37 cellular contexts compared by ENCODE assay signal in the genomic region with DNA sequence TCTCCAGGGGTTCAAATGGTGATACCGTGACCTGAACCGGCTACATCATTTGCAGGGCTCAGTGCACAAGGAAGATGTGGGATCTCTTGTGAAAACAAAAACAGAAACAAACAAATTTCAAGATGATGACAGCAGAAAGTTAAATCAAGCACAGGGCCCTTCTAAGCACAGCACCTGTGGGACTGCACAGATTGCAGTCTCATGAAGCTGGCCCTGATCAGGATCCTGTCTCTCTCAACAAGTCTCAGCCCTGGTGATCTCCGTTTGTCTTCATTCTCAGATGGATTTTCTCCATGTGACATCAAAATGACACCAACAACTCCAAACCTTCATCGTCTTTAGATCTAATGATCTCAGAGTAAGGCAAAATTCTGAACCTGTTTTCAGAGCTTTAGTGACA.
"Had no signal": no experiment of that assay in that cellular context is flagged by ENCODE, and none has a peak within 500 bp of the region (broad histone marks: within the 10 kb centered on the region; RNA-seq: fewer than 3 reads in every experiment).

No MANE protein-coding gene starts in this region.

- H3K27me3 ChIP-seq: adrenal gland, ascending aorta, body of pancreas, brain microvascular endothelial cell, breast epithelium had no signal

- H3K9me3 Mint-ChIP-seq: activated naive CD4-positive, alpha-beta T cell treated with anti-CD3 and anti-CD28 coated beads for 36 hours; activated naive CD4-positive, alpha-beta T cell treated with anti-CD3 and anti-CD28 coated beads, Interleukin-2, amount 10 ng/mL, durations not matched to agents 7 days and 5 days; activated naive CD4-positive, alpha-beta T cell treated with anti-CD3 and anti-CD28 coated beads, Interleukin-2, amount 50 U/mL, for 24 hours; activated naive CD4-positive, alpha-beta T cell treated with anti-CD3 and anti-CD28 coated beads, Interleukin-2, amount 50 U/mL, for 72 hours; activated naive CD8-positive, alpha-beta T cell treated with anti-CD3 and anti-CD28 coated beads for 36 hours; activated naive CD8-positive, alpha-beta T cell treated with anti-CD3 and anti-CD28 coated beads, Interleukin-2, amount 10 ng/mL, durations not matched to agents 7 days and 5 days; activated naive CD8-positive, alpha-beta T cell treated with anti-CD3 and anti-CD28 coated beads, Interleukin-2, amount 50 U/mL, for 24 hours; activated T-cell treated with anti-CD3 and anti-CD28 coated beads, Interleukin-2, amount 50 U/mL, for 24 hours; activated T-cell treated with anti-CD3 and anti-CD28 coated beads, Interleukin-2, amount 50 U/mL, for 4 hours; activated T-helper 1 cell treated with anti-CD3 and anti-CD28 coated beads, Interleukin-12 subunit alpha, Interleukin-12 subunit beta, Interleukin-2, Interleukin-4 antibody, amounts not matched to agents 30 ng/mL and 10 ng/mL and 1 ng/mL, durations not matched to agents 14 hours and 24 hours and 36 hours; activated T-helper 17 cell treated with anti-CD3 and anti-CD28 coated beads, Interleukin-2, amount 50 U/mL, for 72 hours; activated T-helper 2 cell treated with anti-CD3 and anti-CD28 coated beads, Interferon-gamma antibody, Interleukin-2, Interleukin-4, amounts not matched to agents 10 μg/mL and 5 μg/mL and 100 μg/mL, durations not matched to agents 14 hours and 24 hours and 36 hours; central memory CD8-positive, alpha-beta T cell had no signal

- H3K4me3 Mint-ChIP-seq: activated naive CD4-positive, alpha-beta T cell treated with anti-CD3 and anti-CD28 coated beads for 36 hours; activated naive CD4-positive, alpha-beta T cell treated with anti-CD3 and anti-CD28 coated beads, Interleukin-2, amount 10 ng/mL, durations not matched to agents 7 days and 5 days; activated naive CD4-positive, alpha-beta T cell treated with anti-CD3 and anti-CD28 coated beads, Interleukin-2, amount 50 U/mL, for 24 hours; activated naive CD8-positive, alpha-beta T cell; activated naive CD8-positive, alpha-beta T cell treated with anti-CD3 and anti-CD28 coated beads for 36 hours; activated naive CD8-positive, alpha-beta T cell treated with anti-CD3 and anti-CD28 coated beads, Interleukin-2, amount 10 ng/mL, durations not matched to agents 7 days and 5 days; activated naive CD8-positive, alpha-beta T cell treated with anti-CD3 and anti-CD28 coated beads, Interleukin-2, amount 50 U/mL, for 24 hours; activated T-cell treated with anti-CD3 and anti-CD28 coated beads, Interleukin-2, amount 50 U/mL, for 24 hours; activated T-cell treated with anti-CD3 and anti-CD28 coated beads, Interleukin-2, amount 50 U/mL, for 4 hours; activated T-cell treated with anti-CD3 and anti-CD28 coated beads, Interleukin-2, amount 50 U/mL, for 72 hours; activated T-helper 1 cell treated with anti-CD3 and anti-CD28 coated beads, Interleukin-12 subunit alpha, Interleukin-12 subunit beta, Interleukin-2, Interleukin-4 antibody, amounts not matched to agents 30 ng/mL and 10 ng/mL and 1 ng/mL, durations not matched to agents 14 hours and 24 hours and 36 hours; activated T-helper 17 cell treated with anti-CD3 and anti-CD28 coated beads, Interleukin-2, amount 50 U/mL, for 72 hours; brain; central memory CD8-positive, alpha-beta T cell had no signal

- H3K27ac Mint-ChIP-seq: activated naive CD4-positive, alpha-beta T cell treated with anti-CD3 and anti-CD28 coated beads for 36 hours; activated naive CD4-positive, alpha-beta T cell treated with anti-CD3 and anti-CD28 coated beads, Interleukin-2, amount 10 ng/mL, durations not matched to agents 7 days and 5 days; activated naive CD4-positive, alpha-beta T cell treated with anti-CD3 and anti-CD28 coated beads, Interleukin-2, amount 50 U/mL, for 24 hours; activated naive CD4-positive, alpha-beta T cell treated with anti-CD3 and anti-CD28 coated beads, Interleukin-2, amount 50 U/mL, for 72 hours; activated naive CD8-positive, alpha-beta T cell; activated naive CD8-positive, alpha-beta T cell treated with anti-CD3 and anti-CD28 coated beads for 36 hours; activated naive CD8-positive, alpha-beta T cell treated with anti-CD3 and anti-CD28 coated beads, Interleukin-2, amount 10 ng/mL, durations not matched to agents 7 days and 5 days; activated naive CD8-positive, alpha-beta T cell treated with anti-CD3 and anti-CD28 coated beads, Interleukin-2, amount 50 U/mL, for 24 hours; activated T-cell treated with anti-CD3 and anti-CD28 coated beads, Interleukin-2, amount 50 U/mL, for 24 hours; activated T-cell treated with anti-CD3 and anti-CD28 coated beads, Interleukin-2, amount 50 U/mL, for 72 hours; activated T-helper 1 cell treated with anti-CD3 and anti-CD28 coated beads, Interleukin-12 subunit alpha, Interleukin-12 subunit beta, Interleukin-2, Interleukin-4 antibody, amounts not matched to agents 30 ng/mL and 10 ng/mL and 1 ng/mL, durations not matched to agents 14 hours and 24 hours and 36 hours; activated T-helper 17 cell treated with anti-CD3 and anti-CD28 coated beads, Interleukin-2, amount 50 U/mL, for 72 hours; activated T-helper 2 cell treated with anti-CD3 and anti-CD28 coated beads, Interferon-gamma antibody, Interleukin-2, Interleukin-4, amounts not matched to agents 10 μg/mL and 5 μg/mL and 100 μg/mL, durations not matched to agents 14 hours and 24 hours and 36 hours; brain had no signal

- ATAC-seq: activated naive CD4-positive, alpha-beta T cell treated with anti-CD3 and anti-CD28 coated beads, Interleukin-2, amount 50 U/mL, for 72 hours; activated naive CD8-positive, alpha-beta T cell treated with anti-CD3 and anti-CD28 coated beads, Interleukin-2, amount 50 U/mL, for 24 hours; activated T-cell treated with anti-CD3 and anti-CD28 coated beads, Interleukin-2, amount 50 U/mL, for 4 hours; activated T-cell treated with anti-CD3 and anti-CD28 coated beads, Interleukin-2, amount 50 U/mL, for 72 hours; activated T-helper 17 cell treated with anti-CD3 and anti-CD28 coated beads, Interleukin-2, amount 50 U/mL, for 72 hours; body of pancreas had no signal

- H3K4me3 ChIP-seq: adrenal gland, ascending aorta, body of pancreas, breast epithelium had no signal

- H3K27me3 Mint-ChIP-seq: brain had no signal

- H3K4me1 ChIP-seq: adrenal gland, ascending aorta, body of pancreas, breast epithelium had no signal

- H3K9me3 ChIP-seq: adrenal gland, ascending aorta, body of pancreas, breast epithelium had no signal

- H3K27ac ChIP-seq: adrenal gland, ascending aorta, body of pancreas, brain microvascular endothelial cell, breast epithelium had no signal

- H3K36me3 ChIP-seq: adrenal gland, ascending aorta, brain microvascular endothelial cell, breast epithelium had no signal

- H3K4me1 Mint-ChIP-seq: activated naive CD4-positive, alpha-beta T cell treated with anti-CD3 and anti-CD28 coated beads, Interleukin-2, amount 10 ng/mL, durations not matched to agents 7 days and 5 days; activated naive CD4-positive, alpha-beta T cell treated with anti-CD3 and anti-CD28 coated beads, Interleukin-2, amount 50 U/mL, for 24 hours; activated naive CD8-positive, alpha-beta T cell treated with anti-CD3 and anti-CD28 coated beads for 36 hours; activated naive CD8-positive, alpha-beta T cell treated with anti-CD3 and anti-CD28 coated beads, Interleukin-2, amount 10 ng/mL, durations not matched to agents 7 days and 5 days; activated naive CD8-positive, alpha-beta T cell treated with anti-CD3 and anti-CD28 coated beads, Interleukin-2, amount 50 U/mL, for 24 hours; activated T-helper 17 cell treated with anti-CD3 and anti-CD28 coated beads, Interleukin-2, amount 50 U/mL, for 72 hours; brain; central memory CD8-positive, alpha-beta T cell had no signal

- H3K36me3 Mint-ChIP-seq: activated naive CD4-positive, alpha-beta T cell treated with anti-CD3 and anti-CD28 coated beads, Interleukin-2, amount 10 ng/mL, durations not matched to agents 7 days and 5 days; activated naive CD4-positive, alpha-beta T cell treated with anti-CD3 and anti-CD28 coated beads, Interleukin-2, amount 50 U/mL, for 24 hours; activated naive CD4-positive, alpha-beta T cell treated with anti-CD3 and anti-CD28 coated beads, Interleukin-2, amount 50 U/mL, for 72 hours; activated naive CD8-positive, alpha-beta T cell; activated naive CD8-positive, alpha-beta T cell treated with anti-CD3 and anti-CD28 coated beads for 36 hours; activated naive CD8-positive, alpha-beta T cell treated with anti-CD3 and anti-CD28 coated beads, Interleukin-2, amount 10 ng/mL, durations not matched to agents 7 days and 5 days had no signal

- DNase-seq: activated effector memory CD4-positive, alpha-beta T cell treated with anti-CD3 and anti-CD28 coated beads, Interleukin-2, amount 50 U/mL, for 16 hours; activated effector memory CD4-positive, alpha-beta T cell treated with Interleukin-2 at 50 U/mL for 16 hours; activated gamma-delta T cell; activated gamma-delta T cell treated with Interleukin-2 at 50 U/mL for 16 hours; activated naive CD4-positive, alpha-beta T cell; activated naive CD4-positive, alpha-beta T cell treated with anti-CD3 and anti-CD28 coated beads for 36 hours; activated naive CD4-positive, alpha-beta T cell treated with anti-CD3 and anti-CD28 coated beads, Interleukin-2, amount 10 ng/mL, durations not matched to agents 7 days and 5 days; activated naive CD4-positive, alpha-beta T cell treated with anti-CD3 and anti-CD28 coated beads, Interleukin-2, amount 50 U/mL, for 16 hours; activated naive CD4-positive, alpha-beta T cell treated with Interleukin-2 at 50 U/mL for 16 hours; activated naive CD8-positive, alpha-beta T cell treated with anti-CD3 and anti-CD28 coated beads for 36 hours; activated naive CD8-positive, alpha-beta T cell treated with anti-CD3 and anti-CD28 coated beads, Interleukin-2, amount 10 ng/mL, durations not matched to agents 7 days and 5 days; activated naive CD8-positive, alpha-beta T cell treated with anti-CD3 and anti-CD28 coated beads, Interleukin-2, amount 50 U/mL, for 24 hours; activated T-cell treated with anti-CD3 and anti-CD28 coated beads for 4 hours; activated T-cell treated with anti-CD3 and anti-CD28 coated beads, Interleukin-2, amount 50 U/mL, for 1 hour; activated T-cell treated with anti-CD3 and anti-CD28 coated beads, Interleukin-2, amount 50 U/mL, for 24 hours; activated T-cell treated with anti-CD3 and anti-CD28 coated beads, Interleukin-2, amount 50 U/mL, for 4 hours; activated T-cell treated with anti-CD3 and anti-CD28 coated beads, Interleukin-2, amount 50 U/mL, for 48 hours; activated T-cell treated with anti-CD3 and anti-CD28 coated beads, Interleukin-2, amount 50 U/mL, for 72 hours; adrenal gland; amniotic stem cell; amygdala; anterior cingulate cortex; body of pancreas; brain microvascular endothelial cell; caudate nucleus; central memory CD4-positive, alpha-beta T cell; cerebellar nuclear complex had no signal
